In the genomic region with DNA sequence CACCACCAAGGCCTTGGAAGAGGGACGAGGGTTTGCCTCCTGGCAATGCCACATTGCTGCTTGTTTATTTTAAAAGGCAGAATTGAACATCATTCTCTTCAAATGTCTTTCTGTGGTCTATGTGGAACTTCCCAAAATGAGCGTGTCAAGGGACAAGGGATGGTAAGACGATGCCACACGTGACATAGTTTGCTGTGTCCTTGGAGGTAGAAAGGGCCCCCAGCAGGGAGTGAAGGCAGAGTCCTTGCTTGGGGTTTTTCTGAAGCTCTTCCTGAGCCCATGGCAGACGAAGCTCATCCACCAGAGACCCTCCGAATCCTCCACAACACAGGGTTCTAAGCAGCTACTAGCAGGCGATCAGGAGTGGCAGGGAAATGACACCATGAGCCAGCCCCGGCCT, we compare ENCODE assay signal across 24 cellular contexts. TPM values are rescaled to one million over a fixed set of nuclear protein-coding genes. Genes with fewer than 3 reads are reported as not detected.
DNase-seq lines count a peak whose midpoint lies in the region; ATAC-seq and TF ChIP-seq lines count a peak whose summit lies in the region.
"Had no signal": no experiment of that assay in that cellular context is flagged by ENCODE, and none has a peak within 500 bp of the region (broad histone marks: within the 10 kb centered on the region; RNA-seq: fewer than 3 reads in every experiment).

No MANE protein-coding gene starts in this region.

- peaks cover 27% of the 10 kb centered on the region for H3K27me3 Mint-ChIP-seq in activated T-cell treated with anti-CD3 and anti-CD28 coated beads, Interleukin-2, amount 50 U/mL, for 72 hours (ENCODE audit: low read depth)

- peaks cover 5% of the 10 kb centered on the region for H3K4me1 Mint-ChIP-seq in activated T-cell treated with anti-CD3 and anti-CD28 coated beads, Interleukin-2, amount 50 U/mL, for 72 hours (ENCODE audit: low read depth)

- H3K4me2 ChIP-seq in osteoblast (ENCODE audit: insufficient read depth, low read length), result peak overlapping the region; percentile 51
- H3K4me2 ChIP-seq: GM23338, KMS-11 had no signal

- H3K4me3 Mint-ChIP-seq in activated T-cell treated with anti-CD3 and anti-CD28 coated beads, Interleukin-2, amount 50 U/mL, for 72 hours, result no peak overlapping the region
- H3K4me3 Mint-ChIP-seq: GM23338 had no signal

- H3K36me3 ChIP-seq in ACC112 (ENCODE audit: insufficient read depth, low read length) (no peaks in the 10 kb centered on the region; the same call in 1 of the 2 replicates), osteoblast (ENCODE audit: insufficient read depth, low read length) (peaks cover 5% of the 10 kb centered on the region)

- H3K9me3 ChIP-seq in osteoblast (ENCODE audit: low read depth, low read length), result no peaks in the 10 kb centered on the region
- H3K9me3 ChIP-seq: MG63 had no signal

- H4K20me1 ChIP-seq in osteoblast (ENCODE audit: insufficient read depth, low read length), result peaks cover 4% of the 10 kb centered on the region

- H3K9me3 Mint-ChIP-seq in activated T-cell treated with anti-CD3 and anti-CD28 coated beads, Interleukin-2, amount 50 U/mL, for 72 hours, result no peaks in the 10 kb centered on the region
- H3K9me3 Mint-ChIP-seq: GM23338 had no signal

- no peaks in the 10 kb centered on the region for H3K36me3 Mint-ChIP-seq in activated T-cell treated with anti-CD3 and anti-CD28 coated beads, Interleukin-2, amount 50 U/mL, for 72 hours (ENCODE audit: insufficient read depth in 2 of 2)

- H3K27ac ChIP-seq in ACC112 (ENCODE audit: low read depth, low read length), result peak overlapping the region; percentile 36
- H3K27ac ChIP-seq in coronary artery, result peak overlapping the region; percentile 78 to 92
- H3K27ac ChIP-seq in osteoblast (ENCODE audit: low read depth, low read length), result peak overlapping the region; percentile 69
- H3K27ac ChIP-seq: 22Rv1, KMS-11 had no signal

- DNase-seq in M059J (ENCODE audit: low read depth) (peak; percentile 43), coronary artery (ENCODE audit: low spot score) (no peak), osteoblast (ENCODE audit: insufficient read length, low spot score, missing footprints) (peak; percentile 77), GM03348 (ENCODE audit: low spot score) (no peak), hippocampal formation (lab: John Stamatoyannopoulos, UW) (no peak)
- DNase-seq in activated T-cell treated with anti-CD3 and anti-CD28 coated beads, Interleukin-2, amount 50 U/mL, for 72 hours, result no peak
- DNase-seq: COR-L47; GF-D8; NCI-H1092; NCI-H146; NCI-H2081; NCI-H510A; NCI-H748 treated with DMSO at 0.1 percent for 48 hours; NK-92 treated with Interleukin-12 subunit alpha and Interleukin-12 subunit beta, amount 100 ng/mL, for 24 hours; Right ventricle myocardium superior had no signal

- H3K79me2 ChIP-seq in ACC112 (ENCODE audit: control insufficient read depth, insufficient read depth, low read length, unreplicated experiment), result peaks cover 13% of the 10 kb centered on the region
- H3K79me2 ChIP-seq in osteoblast (ENCODE audit: insufficient read depth, low read length), result peaks cover 6% of the 10 kb centered on the region

- ATAC-seq in activated T-cell treated with anti-CD3 and anti-CD28 coated beads, Interleukin-2, amount 50 U/mL, for 72 hours (replicated peaks in 1 of 2), result no peak
- ATAC-seq in HG03025 (IDR thresholded peaks at IDR 0.05; ENCODE audit: low FRiP score, unreplicated experiment), result no peak
- ATAC-seq: GM12878, GM23338, SK-N-SH treated with all-trans-retinoic acid at 6 μM for 48 hours had no signal

- TF ChIP-seq CTCF in coronary artery (IDR thresholded peaks at IDR 0.05) (no peak), osteoblast (IDR thresholded peaks at IDR 0.05; ENCODE audit: extremely low read depth, low read depth, low read length) (no peak)

- H3K27me3 ChIP-seq in ACC112 (ENCODE audit: insufficient read depth, low read length) (no peaks in the 10 kb centered on the region), osteoblast (ENCODE audit: insufficient read depth, low read length) (no peaks in the 10 kb centered on the region)
- H3K27me3 ChIP-seq: MG63 had no signal

- H3K4me1 ChIP-seq in ACC112 (ENCODE audit: control insufficient read depth, insufficient read depth, low read length, unreplicated experiment), result peaks cover 28% of the 10 kb centered on the region
- H3K4me1 ChIP-seq in osteoblast (ENCODE audit: insufficient read depth, low read length), result peaks cover 36% of the 10 kb centered on the region

- no peak overlapping the region for H2AFZ ChIP-seq in ACC112 (ENCODE audit: low read length, unreplicated experiment)
- H2AFZ ChIP-seq in osteoblast (ENCODE audit: low read length), result peak overlapping the region; percentile 42
- H2AFZ ChIP-seq: GM23338 had no signal

- H3K27ac Mint-ChIP-seq in activated T-cell treated with anti-CD3 and anti-CD28 coated beads, Interleukin-2, amount 50 U/mL, for 72 hours, result no peak overlapping the region
- H3K27ac Mint-ChIP-seq: GM23338 had no signal

- H3K4me3 ChIP-seq in ACC112 (ENCODE audit: low read depth, low read length) (no peak overlapping the region), coronary artery (no peak overlapping the region), osteoblast (ENCODE audit: insufficient read depth, low read length) (no peak overlapping the region)
- H3K4me3 ChIP-seq: GM12878, GM23338, MG63 had no signal

RNA-seq across cellular contexts. Expression of a gene that starts 28.3 kb away (rescaled TPM):
- total RNA-seq in M059J (2014; rRNA removed; shearing (Covaris generic)), result 0.17 and 0.20 TPM in 2 replicates
- total RNA-seq in osteoblast, result 27.5 and 34.8 TPM in 2 replicates
- 1 to 10 TPM; 3.3 to 6.1 TPM for total RNA-seq in activated T-cell treated with anti-CD3 and anti-CD28 coated beads, Interleukin-2, amount 50 U/mL, for 72 hours
- total RNA-seq: GM12878, OCI-LY7 had no signal

RNA-seq across cellular contexts. Expression of a gene that starts 51.8 kb away (rescaled TPM):
- 17.4 TPM in 2 replicates for total RNA-seq in M059J (2014; rRNA removed; shearing (Covaris generic))
- total RNA-seq in osteoblast, result 21.0 and 23.9 TPM in 2 replicates
- total RNA-seq in activated T-cell treated with anti-CD3 and anti-CD28 coated beads, Interleukin-2, amount 50 U/mL, for 72 hours, result 10 to 100 TPM; 16.9 to 20.2 TPM

RNA-seq across cellular contexts. Expression of a gene that starts 59.1 kb away (rescaled TPM):
- total RNA-seq in M059J (2014; rRNA removed; shearing (Covaris generic)), result 0.10 and 1.0 TPM in 2 replicates
- total RNA-seq in osteoblast, result 70.9 and 115 TPM in 2 replicates
- under 1 TPM; 0.48 to 0.74 TPM for total RNA-seq in activated T-cell treated with anti-CD3 and anti-CD28 coated beads, Interleukin-2, amount 50 U/mL, for 72 hours
- total RNA-seq: GM12878, OCI-LY7 had no signal

Comparison
In these comparisons a context has a peak if more than half of its experiments do, and no peak if none do; other contexts are left out.
1. DNase-seq: peak in M059J (single experiment) and osteoblast (single experiment); none in coronary artery (single experiment), GM03348 (single experiment), hippocampal formation (0 of 2) and activated T-cell treated with anti-CD3 and anti-CD28 coated beads, Interleukin-2, amount 50 U/mL, for 72 hours (0 of 2).
2. RNA of a gene that starts 59.1 kb away (total RNA-seq): 70.9 to 115 TPM in osteoblast; 0.48 to 0.74 TPM in activated T-cell treated with anti-CD3 and anti-CD28 coated beads, Interleukin-2, amount 50 U/mL, for 72 hours and 0.10 to 1.0 TPM in M059J; every median in the first group is over 10 times any median in the second.
3. Peak in every context shown above with its lines, with median percentiles within 50 percentile points of each other: H3K27ac ChIP-seq.